In the genomic region with DNA sequence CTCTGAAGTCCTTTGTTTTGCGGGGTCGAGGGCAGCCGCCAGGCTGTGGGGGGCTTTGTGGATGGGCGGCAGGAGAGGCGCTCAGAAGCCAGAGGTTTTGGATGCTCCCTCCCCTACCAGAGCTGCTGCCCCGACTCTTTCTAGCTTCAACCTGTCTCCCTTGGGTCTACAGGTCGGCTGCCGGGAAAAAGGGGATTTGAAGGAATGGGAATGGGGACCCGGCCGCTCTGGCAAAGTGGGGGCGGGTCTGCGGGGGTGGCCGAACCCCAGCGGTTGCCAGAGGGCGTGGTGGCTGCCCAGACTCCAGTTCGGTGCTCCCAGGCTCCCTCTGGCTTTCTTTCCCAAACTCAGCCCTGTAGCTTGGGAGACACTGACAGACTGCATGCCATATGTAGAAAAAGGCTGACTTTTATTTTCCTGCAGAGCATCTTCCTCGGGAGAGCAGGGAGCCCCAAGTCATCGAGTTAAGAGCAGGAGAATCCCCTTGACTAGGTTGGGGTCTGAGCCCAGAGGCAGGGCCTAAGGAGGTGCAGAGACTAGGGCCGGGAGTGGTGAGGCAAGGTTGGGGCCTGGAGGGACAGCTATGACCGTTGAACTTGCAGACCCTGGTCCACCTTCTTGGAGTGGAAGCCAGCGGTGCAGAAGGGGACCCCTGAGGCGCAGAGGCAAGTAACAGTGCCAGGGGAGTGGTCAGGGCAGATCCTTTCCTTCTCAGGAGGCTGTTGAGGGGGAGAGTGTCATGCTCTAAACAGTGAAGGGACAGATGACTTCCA, we compare ENCODE assay signal across 6 cellular contexts. TPM values are rescaled to one million over a fixed set of nuclear protein-coding genes. Genes with fewer than 3 reads are reported as not detected.
DNase-seq lines count a peak whose midpoint lies in the region; ATAC-seq and TF ChIP-seq lines count a peak whose summit lies in the region.

No MANE protein-coding gene starts in this region.

- WGBS in HUES64 = 21% methylated on average over 19 of the region's 22 CpGs
- 15 to 18% methylated on average over 15 to 22 of the region's 22 CpGs for WGBS in body of pancreas, 2 donors

- H3K27ac ChIP-seq in HUES64 (ENCODE audit: low read depth, low read length) (peak overlapping the region; percentile 79), body of pancreas (peak overlapping the region; percentile 79 to 98 (median 92))

- H3K4me3 Mint-ChIP-seq in nephron = peak overlapping the region; percentile 96 to 98 (median 97)

- ATAC-seq in body of pancreas (no peak), HG03439 (IDR thresholded peaks at IDR 0.05; ENCODE audit: unreplicated experiment) (no peak), HG03521 (IDR thresholded peaks at IDR 0.05; ENCODE audit: unreplicated experiment) (no peak)

- H3K9me3 ChIP-seq in HUES64 (ENCODE audit: insufficient read depth, low read depth, low read length) (no peaks in the 10 kb centered on the region), body of pancreas (no peaks in the 10 kb centered on the region)

- TF ChIP-seq POLR2A in body of pancreas (IDR thresholded peaks at IDR 0.05) = peak in 1 of 3 donors; percentile 20

- H3K9me3 Mint-ChIP-seq in nephron = no peaks in the 10 kb centered on the region

- peak overlapping the region; percentile 80 for H3K9ac ChIP-seq in HUES64 (ENCODE audit: low read depth, low read length)

- peaks cover 35% of the 10 kb centered on the region for H3K4me1 ChIP-seq in HUES64 (ENCODE audit: insufficient read depth, low read length)
- peaks cover 69% of the 10 kb centered on the region for H3K4me1 ChIP-seq in body of pancreas

- peaks cover 3% of the 10 kb centered on the region for H3K27me3 Mint-ChIP-seq in nephron (ENCODE audit: low read depth)

- H3K27ac Mint-ChIP-seq in nephron = peak overlapping the region; percentile 94 to 96 (median 94)

- intact Hi-C loops in body of pancreas (cut with DNase I) = no loop called here

- no peaks in the 10 kb centered on the region for H3K36me3 ChIP-seq in HUES64 (ENCODE audit: insufficient read depth, low read length)
- H3K36me3 ChIP-seq in body of pancreas (replicated peaks in 1 of 2; ENCODE audit: insufficient read depth in 1 of 2, low read depth in 2 of 2) = no peaks in the 10 kb centered on the region

- DNase-seq in body of pancreas (no peak), SHP77 (lab: John Stamatoyannopoulos, UW) (no peak)

- H3K27me3 ChIP-seq in HUES64 (ENCODE audit: insufficient read depth, low read length) = no peaks in the 10 kb centered on the region
- H3K27me3 ChIP-seq in body of pancreas = no peaks in the 10 kb centered on the region

- peaks cover 77% of the 10 kb centered on the region for H3K4me1 Mint-ChIP-seq in nephron

- TF ChIP-seq CTCF in body of pancreas (IDR thresholded peaks at IDR 0.05) (no peak), nephron (IDR thresholded peaks at IDR 0.05; ENCODE audit: unreplicated experiment in 3 of 3) (no peak)

- H3K4me3 ChIP-seq in HUES64 (ENCODE audit: low read length) (peak overlapping the region; percentile 74), body of pancreas (peak overlapping the region; percentile 53 to 68)

- H3K36me3 Mint-ChIP-seq in nephron (ENCODE audit: low read depth) = peaks cover 5% of the 10 kb centered on the region

RNA-seq across cellular contexts. Expression of gene PPP1R18, which starts 1.4 kb away (rescaled TPM):
- polyA plus RNA-seq in HUES64 (2013, experiment 1 of 2) = 26.8 TPM
- 38.5 TPM for polyA plus RNA-seq in HUES64 (2013, experiment 2 of 2)
- total RNA-seq in body of pancreas = 10 to 100 TPM; 14.5 to 20.0 TPM

RNA-seq across cellular contexts. Expression of gene NRM, which starts 2.9 kb away (rescaled TPM):
- polyA plus RNA-seq in HUES64 (2013, experiment 1 of 2) = 32.6 TPM
- polyA plus RNA-seq in HUES64 (2013, experiment 2 of 2) = 39.9 TPM
- total RNA-seq in body of pancreas = 1 to 10 TPM; 2.6 to 5.2 TPM

RNA-seq across cellular contexts. Expression of gene DHX16, which starts 15.0 kb away (rescaled TPM):
- 25.9 TPM for polyA plus RNA-seq in HUES64 (2013, experiment 1 of 2)
- polyA plus RNA-seq in HUES64 (2013, experiment 2 of 2) = 26.6 TPM
- 10 to 100 TPM; 12.2 to 24.4 TPM for total RNA-seq in body of pancreas

RNA-seq across cellular contexts. Expression of gene MDC1, which starts 29.2 kb away (rescaled TPM):
- polyA plus RNA-seq in HUES64 (2013, experiment 1 of 2) = 45.9 TPM
- polyA plus RNA-seq in HUES64 (2013, experiment 2 of 2) = 43.7 TPM
- total RNA-seq in body of pancreas = 10 to 100 TPM; 11.4 to 18.1 TPM

RNA-seq across cellular contexts. Expression of gene TUBB, which starts 32.3 kb away (rescaled TPM):
- 1,851 TPM for polyA plus RNA-seq in HUES64 (2013, experiment 1 of 2)
- polyA plus RNA-seq in HUES64 (2013, experiment 2 of 2) = 1,975 TPM
- 10 to 100 TPM; 80.9 to 84.4 TPM for total RNA-seq in body of pancreas
